In genomic region chr7:75879771-75880184, GRCh38 we compare ENCODE assay signal across 8 cellular contexts. TPM values are rescaled to one million over a fixed set of nuclear protein-coding genes. Genes with fewer than 3 reads are reported as not detected.
A peak's percentile ranks its signal among the peaks of the same experiment; 100 is the strongest.
DNase-seq lines count a peak whose midpoint lies in the region; ATAC-seq, FAIRE-seq and TF ChIP-seq lines count a peak whose summit lies in the region.

No MANE protein-coding gene starts in this region.

- H3K4me3 Mint-ChIP-seq in T-helper 2 cell treated with Interferon-gamma antibody and Interleukin-4, amounts not matched to agents 5 μg/mL and 100 μg/mL, for 36 hours: peak overlapping the region; percentile 99

- FAIRE-seq in GM19239 (lab: Jason Lieb, UNC) (peak; percentile 47), D721Med (lab: Jason Lieb, UNC) (no peak)

- H3K4me2 ChIP-seq in parathyroid adenoma (ENCODE audit: low read length): peak overlapping the region; percentile 88

- peak overlapping the region; percentile 97 for H3K27ac Mint-ChIP-seq in T-helper 2 cell treated with Interferon-gamma antibody and Interleukin-4, amounts not matched to agents 5 μg/mL and 100 μg/mL, for 36 hours

- intact Hi-C loops in A673 (cut with micrococcal nuclease; ENCODE audit: unreplicated experiment): no loop called here

- DNase-seq in A673 (ENCODE audit: low spot score): peak; percentile 78
- DNase-seq in GM19239 (ENCODE audit: insufficient read length, low spot score): no peak
- peak; percentile 63 for DNase-seq in T-helper 2 cell treated with Interferon-gamma antibody and Interleukin-4, amounts not matched to agents 5 μg/mL and 100 μg/mL, for 36 hours (ENCODE audit: low spot score)
- DNase-seq in epithelial cell of esophagus (ENCODE audit: low read depth): no peak
- DNase-seq in D721Med (ENCODE audit: insufficient read length, low spot score): no peak
- DNase-seq in midbrain (lab: John Stamatoyannopoulos, UW): no peak

- no peaks in the 10 kb centered on the region for H3K27me3 Mint-ChIP-seq in T-helper 2 cell treated with Interferon-gamma antibody and Interleukin-4, amounts not matched to agents 5 μg/mL and 100 μg/mL, for 36 hours (ENCODE audit: low read depth)

- H3K36me3 ChIP-seq in A673 (ENCODE audit: insufficient read depth, low read length, poor library complexity, severe bottlenecking) (peaks cover 34% of the 10 kb centered on the region), parathyroid adenoma (ENCODE audit: control insufficient read depth, insufficient read depth, low read length) (no peaks in the 10 kb centered on the region)

- H3K4me3 ChIP-seq in A673 (ENCODE audit: low read depth, low read length, poor library complexity, severe bottlenecking) (peak overlapping the region; percentile 75), epithelial cell of esophagus (ENCODE audit: low read length) (peak overlapping the region; percentile 93), parathyroid adenoma (ENCODE audit: low read depth, low read length) (peak overlapping the region; percentile 81)

- H3K4me1 ChIP-seq in A673 (ENCODE audit: insufficient read depth, low read length, poor library complexity, severe bottlenecking): peaks cover 18% of the 10 kb centered on the region
- peaks cover 57% of the 10 kb centered on the region for H3K4me1 ChIP-seq in parathyroid adenoma

- H2AFZ ChIP-seq in parathyroid adenoma: peak overlapping the region; percentile 64

- POLR2A ChIA-PET in A673 (lab: Charles Lee; ENCODE audit: low non-redundant PET): no interaction called here

- peaks cover 33% of the 10 kb centered on the region for H3K4me1 Mint-ChIP-seq in T-helper 2 cell treated with Interferon-gamma antibody and Interleukin-4, amounts not matched to agents 5 μg/mL and 100 μg/mL, for 36 hours (ENCODE audit: low read depth)

- peaks cover 37% of the 10 kb centered on the region for H3K36me3 Mint-ChIP-seq in T-helper 2 cell treated with Interferon-gamma antibody and Interleukin-4, amounts not matched to agents 5 μg/mL and 100 μg/mL, for 36 hours (ENCODE audit: low read depth)

- TF ChIP-seq CTCF in A673 (conservative IDR thresholded peaks at IDR 0.05; ENCODE audit: low read depth, low read length) (no peak), epithelial cell of esophagus (IDR thresholded peaks at IDR 0.05; ENCODE audit: insufficient read depth, low read depth, low read length, missing control alignments) (no peak), parathyroid adenoma (IDR thresholded peaks at IDR 0.05) (no peak), D721Med (IDR thresholded peaks at IDR 0.05; ENCODE audit: insufficient read depth, missing control alignments) (no peak)

- BruUV-seq in A673 (replicated peaks; lab: Mats Ljungman, UMichigan): TSS peak; percentile 57

- H3K9me3 Mint-ChIP-seq in T-helper 2 cell treated with Interferon-gamma antibody and Interleukin-4, amounts not matched to agents 5 μg/mL and 100 μg/mL, for 36 hours: no peaks in the 10 kb centered on the region

- H3K9me3 ChIP-seq in A673 (ENCODE audit: low read depth, low read length, poor library complexity, severe bottlenecking) (no peaks in the 10 kb centered on the region), parathyroid adenoma (ENCODE audit: control insufficient read depth, low read length) (no peaks in the 10 kb centered on the region)

- no peak for ATAC-seq in GM21529 (IDR thresholded peaks at IDR 0.05; ENCODE audit: unreplicated experiment)

- peak overlapping the region; percentile 98 for H3K9ac ChIP-seq in parathyroid adenoma

- H3K79me2 ChIP-seq in parathyroid adenoma: peaks cover 44% of the 10 kb centered on the region

- H3K27ac ChIP-seq in A673 (ENCODE audit: low read depth, low read length, poor library complexity, severe bottlenecking): peak overlapping the region; percentile 79
- peak overlapping the region; percentile 99 for H3K27ac ChIP-seq in parathyroid adenoma

- CTCF ChIA-PET in A673 (lab: Charles Lee): no interaction called here

- H3K27me3 ChIP-seq in A673 (replicated peaks; ENCODE audit: insufficient read depth, low read depth, low read length, poor library complexity): no peaks in the 10 kb centered on the region
- H3K27me3 ChIP-seq in parathyroid adenoma (ENCODE audit: control insufficient read depth, insufficient read depth, low read length): no peaks in the 10 kb centered on the region

RNA-seq across cellular contexts. Expression of gene RHBDD2, which starts 0.9 kb away (rescaled TPM):
- 86.5 and 89.4 TPM in 2 replicates for total RNA-seq in A673 (2021)

RNA-seq across cellular contexts. Expression of gene POR, which starts 35.2 kb away (rescaled TPM):
- total RNA-seq in A673 (2021): 99.3 and 104 TPM in 2 replicates

Comparison
In these comparisons a context has a peak if more than half of its experiments do, and no peak if none do; other contexts are left out.
1. DNase-seq: peak in A673 (single experiment) and T-helper 2 cell treated with Interferon-gamma antibody and Interleukin-4, amounts not matched to agents 5 μg/mL and 100 μg/mL, for 36 hours (single experiment); none in GM19239 (single experiment), epithelial cell of esophagus (single experiment), D721Med (single experiment) and midbrain (single experiment).
2. Peak in every context shown above with its lines, with median percentiles within 50 percentile points of each other: H3K4me3 ChIP-seq.